In genomic region chr17:75740631-75741077, GRCh38 we compare ENCODE assay signal across 25 cellular contexts.
"Had no signal": no experiment of that assay in that cellular context is flagged by ENCODE, and none has a peak within 500 bp of the region (broad histone marks: within the 10 kb centered on the region; RNA-seq: fewer than 3 reads in every experiment).

No MANE protein-coding gene starts in this region.

- H3K9me3 ChIP-seq: gastrocnemius medialis, right atrium auricular region, tibial nerve had no signal

- ATAC-seq: effector memory CD8-positive, alpha-beta T cell; gastrocnemius medialis; left cardiac atrium; naive thymus-derived CD4-positive, alpha-beta T cell had no signal

- DNase-seq: activated CD4-positive, alpha-beta memory T cell treated with anti-CD3 and anti-CD28 coated beads for 36 hours; activated CD4-positive, alpha-beta T cell treated with anti-CD3 and anti-CD28 coated beads, Interleukin-2, amount 10 ng/mL, durations not matched to agents 24 days and 14 days; activated CD4-positive, CD25-positive, alpha-beta regulatory T cell treated with anti-CD3 and anti-CD28 coated beads, Interleukin-2, amount 50 U/mL, for 72 hours; activated CD8-positive, alpha-beta memory T cell treated with anti-CD3 and anti-CD28 coated beads, Interleukin-2, amount 50 U/mL, for 4 hours; activated gamma-delta T cell; activated naive CD4-positive, alpha-beta T cell treated with anti-CD3 and anti-CD28 coated beads, Interleukin-2, amount 10 ng/mL, durations not matched to agents 7 days and 5 days; activated naive CD8-positive, alpha-beta T cell treated with anti-CD3 and anti-CD28 coated beads, Interleukin-2, amount 10 ng/mL, durations not matched to agents 7 days and 5 days; activated T-cell treated with anti-CD3 and anti-CD28 coated beads, Interleukin-2, amount 50 U/mL, for 24 hours; brain microvascular endothelial cell; cortex of kidney; effector memory CD8-positive, alpha-beta T cell; erythroblast; gastrocnemius medialis; glutamatergic neuron; islet precursor cell; left cardiac atrium; midbrain; naive thymus-derived CD4-positive, alpha-beta T cell; occipital lobe; stimulated activated CD4-positive, alpha-beta T cell treated with anti-CD3 and anti-CD28 coated beads, Interleukin-15, amount 100 ng/mL, for 24 hours; stimulated activated CD4-positive, alpha-beta T cell treated with anti-CD3 and anti-CD28 coated beads, Interleukin-2, amount 100 ng/mL, for 24 hours; stimulated activated naive CD4-positive, alpha-beta T cell treated with Interleukin-2 at 50 U/mL for 16 hours had no signal

- H3K36me3 ChIP-seq: brain microvascular endothelial cell, gastrocnemius medialis, right atrium auricular region had no signal

- H3K27ac ChIP-seq: brain microvascular endothelial cell, gastrocnemius medialis, right atrium auricular region, VCaP had no signal

- H3K4me1 ChIP-seq: gastrocnemius medialis had no signal

- H3K27me3 ChIP-seq: brain microvascular endothelial cell, gastrocnemius medialis, right atrium auricular region, tibial nerve had no signal

- H3K4me3 ChIP-seq: gastrocnemius medialis, right atrium auricular region, tibial nerve had no signal
